In genomic region chr10:75507469-75507868, GRCh38 we compare ENCODE assay signal across 12 cellular contexts.
"Had no signal": no experiment of that assay in that cellular context is flagged by ENCODE, and none has a peak within 500 bp of the region (broad histone marks: within the 10 kb centered on the region; RNA-seq: fewer than 3 reads in every experiment).

No MANE protein-coding gene starts in this region.

- H3K9ac ChIP-seq: parathyroid adenoma had no signal

- H3K9me3 ChIP-seq: colonic mucosa, right lobe of liver, tibial artery had no signal

- DNase-seq: activated CD4-positive, alpha-beta T cell treated with anti-CD3 and anti-CD28 coated beads, Interleukin-2, amount 50 U/mL, for 48 hours; activated CD8-positive, alpha-beta memory T cell treated with anti-CD3 and anti-CD28 coated beads, Interleukin-2, amount 10 ng/mL, durations not matched to agents 7 days and 5 days; amniotic stem cell; colonic mucosa; mesendoderm; natural killer cell; right lobe of liver; stimulated activated CD4-positive, alpha-beta T cell treated with anti-CD3 and anti-CD28 coated beads, Interleukin-4, amount 100 ng/mL, for 4 hours; T-helper 17 cell; tibial artery; WERI-Rb-1 had no signal

- H3K36me3 ChIP-seq: colonic mucosa, right lobe of liver, tibial artery, WERI-Rb-1 had no signal

- H3K4me1 ChIP-seq: colonic mucosa, parathyroid adenoma had no signal

- H3K27me3 ChIP-seq: colonic mucosa, right lobe of liver, tibial artery had no signal

- H3K27ac ChIP-seq: colonic mucosa, parathyroid adenoma, right lobe of liver, WERI-Rb-1 had no signal

- H3K4me3 ChIP-seq: colonic mucosa, right lobe of liver, tibial artery had no signal
